12 cellular contexts compared by ENCODE assay signal in the genomic region with DNA sequence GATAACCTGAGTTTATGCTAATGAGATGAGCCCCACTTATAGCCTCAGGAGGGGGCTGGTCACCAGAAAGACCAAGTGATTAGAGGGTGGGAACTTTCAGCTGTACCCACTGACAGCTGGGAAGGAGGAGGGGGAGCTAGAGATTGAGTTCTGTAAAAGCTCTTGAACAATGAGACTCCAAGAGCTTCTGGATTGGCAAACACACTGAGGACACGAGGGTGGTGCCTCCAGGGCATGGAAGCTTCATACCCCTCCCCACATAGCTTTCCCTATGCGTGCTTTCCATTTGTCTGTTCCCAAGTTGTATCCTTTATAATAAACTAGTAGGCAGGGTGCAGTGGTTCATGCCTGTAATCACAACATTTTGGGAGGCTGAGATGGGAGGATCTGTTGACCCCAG. TPM values are rescaled to one million over a fixed set of nuclear protein-coding genes. Genes with fewer than 3 reads are reported as not detected.
DNase-seq lines count a peak whose midpoint lies in the region; ATAC-seq lines count a peak whose summit lies in the region.
"Had no signal": no experiment of that assay in that cellular context is flagged by ENCODE, and none has a peak within 500 bp of the region (broad histone marks: within the 10 kb centered on the region; RNA-seq: fewer than 3 reads in every experiment).

No MANE protein-coding gene starts in this region.

- DNase-seq in DMS 273 (lab: John Stamatoyannopoulos, UW; ENCODE audit: unreplicated experiment): peak; percentile 16
- no peak for DNase-seq in DMS 273 treated with DMSO at 0.1 percent for 48 hours (lab: John Stamatoyannopoulos, UW)
- DNase-seq in ELF-1 (ENCODE audit: low read depth, low spot score): peak; percentile 67
- DNase-seq in NCI-H69 (lab: John Stamatoyannopoulos, UW): peak; percentile 92
- peak; percentile 49 for DNase-seq in myocyte (ENCODE audit: low read depth)
- no peak for DNase-seq in NCI-H2107 treated with DMSO at 0.1 percent for 48 hours (lab: John Stamatoyannopoulos, UW; ENCODE audit: unreplicated experiment)
- DNase-seq: CD8-positive, alpha-beta T cell; COR-L47; DMS53; HCEC 1CT; HFFc6 had no signal

- no peak for ATAC-seq in GM19328 (IDR thresholded peaks at IDR 0.05; ENCODE audit: unreplicated experiment)
- ATAC-seq: CD8-positive, alpha-beta T cell had no signal

RNA-seq across cellular contexts. Expression of a gene that starts 20.2 kb away (rescaled TPM):
- total RNA-seq in myocyte: 173 and 200 TPM in 2 replicates
- polyA plus RNA-seq in myocyte (2012): 256 TPM

RNA-seq across cellular contexts. Expression of a gene that starts 57.3 kb away (rescaled TPM):
- total RNA-seq in myocyte: 33.8 and 41.6 TPM in 2 replicates
- 35.4 TPM for polyA plus RNA-seq in myocyte (2012)

Comparison
In these comparisons a context has a peak if more than half of its experiments do, and no peak if none do; other contexts are left out.
1. DNase-seq: peak in DMS 273 (single experiment), ELF-1 (single experiment), NCI-H69 (single experiment) and myocyte (single experiment); none in DMS 273 treated with DMSO at 0.1 percent for 48 hours (single experiment) and NCI-H2107 treated with DMSO at 0.1 percent for 48 hours (single experiment).